18 cellular contexts compared by ENCODE assay signal in genomic region chr11:35102267-35102666, GRCh38. TPM values are rescaled to one million over a fixed set of nuclear protein-coding genes. Genes with fewer than 3 reads are reported as not detected.
DNase-seq lines count a peak whose midpoint lies in the region; ATAC-seq and TF ChIP-seq lines count a peak whose summit lies in the region.
"Had no signal": no experiment of that assay in that cellular context is flagged by ENCODE, and none has a peak within 500 bp of the region (broad histone marks: within the 10 kb centered on the region; RNA-seq: fewer than 3 reads in every experiment).

No MANE protein-coding gene starts in this region.

- 13 to 15% methylated on average over 2 of the region's 2 CpGs for WGBS in aorta, 2 donors

- no peak for TF ChIP-seq CTCF in Panc1 (IDR thresholded peaks at IDR 0.05)
- no peak for TF ChIP-seq CTCF in coronary artery (IDR thresholded peaks at IDR 0.05)
- TF ChIP-seq CTCF in osteoblast (IDR thresholded peaks at IDR 0.05; ENCODE audit: extremely low read depth, low read depth, low read length), result no peak

- H3K36me3 ChIP-seq in Panc1 (ENCODE audit: control insufficient read depth, insufficient read depth, low read length) (no peaks in the 10 kb centered on the region), osteoblast (ENCODE audit: insufficient read depth, low read length) (no peaks in the 10 kb centered on the region), aorta (ENCODE audit: control insufficient read depth in 1 of 2, insufficient read depth in 2 of 2, low read length in 1 of 2) (no peaks in the 10 kb centered on the region)
- H3K36me3 ChIP-seq: BE2C, SJCRH30 had no signal

- H3K27me3 ChIP-seq in Panc1 (ENCODE audit: control insufficient read depth, insufficient read depth, low read length) (no peaks in the 10 kb centered on the region), osteoblast (ENCODE audit: insufficient read depth, low read length) (no peaks in the 10 kb centered on the region), aorta (ENCODE audit: control insufficient read depth in 1 of 2, insufficient read depth in 2 of 2, low read length in 1 of 2) (no peaks in the 10 kb centered on the region)
- H3K27me3 ChIP-seq: BE2C, SJCRH30 had no signal

- ATAC-seq in Panc1 (no peak), aorta (ENCODE audit: low FRiP score) (no peak), HG03460 (IDR thresholded peaks at IDR 0.05; ENCODE audit: unreplicated experiment) (no peak)
- ATAC-seq: A549 had no signal

- intact Hi-C loops in Panc1 (cut with micrococcal nuclease; ENCODE audit: unreplicated experiment) (no loop called here), aorta (cut with DNase I) (loop anchor here (5.0 kb wide), 3 partner anchors 35 to 265 kb away; partner anchors contain the start of gene CD44 (in 1 of the 2))

- in situ Hi-C loops in Panc1 (cut with HindIII; ENCODE audit: low pct_unique_long_range_greater_than_20kb, low sequenced_read_pairs), result no loop called here

- H2AFZ ChIP-seq in osteoblast (ENCODE audit: low read length), result no peak overlapping the region

- H3K9me3 ChIP-seq in Panc1 (ENCODE audit: control insufficient read depth, insufficient read depth, low read depth, low read length) (no peaks in the 10 kb centered on the region), osteoblast (ENCODE audit: low read depth, low read length) (no peaks in the 10 kb centered on the region), aorta (ENCODE audit: control insufficient read depth, low read length) (no peaks in the 10 kb centered on the region)
- H3K9me3 ChIP-seq: A549, BE2C, SJCRH30 had no signal

- DNase-seq in Panc1 (ENCODE audit: low read depth, low spot score) (no peak), coronary artery (ENCODE audit: low spot score) (no peak), osteoblast (ENCODE audit: insufficient read length, low spot score, missing footprints) (no peak), aorta (no peak), NCI-H526 treated with DMSO at 0.1 percent for 48 hours (lab: John Stamatoyannopoulos, UW) (no peak)
- no peak for DNase-seq in activated effector memory CD4-positive, alpha-beta T cell treated with Interleukin-2 at 50 U/mL for 16 hours
- DNase-seq: BE2C, EL, GF-D8, KBM-7, NCI-H1092, NCI-H1436, NCI-H1930, NCI-H226, NCI-H510A treated with DMSO at 0.1 percent for 48 hours, SJCRH30 had no signal

- no peak overlapping the region for H3K4me3 ChIP-seq in Panc1 (ENCODE audit: low read depth in 2 of 2, low read length in 2 of 2)
- H3K4me3 ChIP-seq in coronary artery, result no peak overlapping the region
- H3K4me3 ChIP-seq in osteoblast (ENCODE audit: insufficient read depth, low read length), result no peak overlapping the region
- no peak overlapping the region for H3K4me3 ChIP-seq in aorta (ENCODE audit: low read length in 2 of 2)
- H3K4me3 ChIP-seq: A549, SJCRH30 had no signal

- no peaks in the 10 kb centered on the region for H4K20me1 ChIP-seq in osteoblast (ENCODE audit: insufficient read depth, low read length)

- H3K27ac ChIP-seq in Panc1 (ENCODE audit: low read length), result peak overlapping the region; percentile 88; the same call in 1 of the 2 replicates
- H3K27ac ChIP-seq in coronary artery, result peak overlapping the region; percentile 8 to 46
- peak overlapping the region; percentile 98 for H3K27ac ChIP-seq in osteoblast (ENCODE audit: low read depth, low read length)
- H3K27ac ChIP-seq in aorta (ENCODE audit: low read depth in 1 of 2, low read length in 2 of 2), result peak overlapping the region; percentile 61 to 85
- H3K27ac ChIP-seq: A549, SJCRH30 had no signal

- H3K4me2 ChIP-seq in osteoblast (ENCODE audit: insufficient read depth, low read length), result no peak overlapping the region
- H3K4me2 ChIP-seq: A549 had no signal

- BruUV-seq in Panc1 (replicated peaks; lab: Mats Ljungman, UMichigan), result no TSS peak

- CTCF ChIA-PET in Panc1 (lab: Charles Lee), result no interaction called here

- H3K79me2 ChIP-seq in osteoblast (ENCODE audit: insufficient read depth, low read length), result no peaks in the 10 kb centered on the region

- H3K4me1 ChIP-seq in Panc1 (ENCODE audit: control insufficient read depth, insufficient read depth, low read length) (peaks cover 27% of the 10 kb centered on the region), osteoblast (ENCODE audit: insufficient read depth, low read length) (peaks cover 42% of the 10 kb centered on the region), aorta (ENCODE audit: control insufficient read depth in 1 of 2, insufficient read depth in 2 of 2, low read length in 2 of 2) (peaks cover 10 to 14% of the 10 kb centered on the region in 2 donors)
- H3K4me1 ChIP-seq: BE2C had no signal

- POLR2A ChIA-PET in Panc1 (lab: Charles Lee), result interaction anchor here (1.1 kb wide), 1 partner anchor 38 kb away, joined by 3 read pairs; no protein-coding TSS in a partner anchor

RNA-seq across cellular contexts. Expression of gene CD44, which starts 36.7 kb away (rescaled TPM):
- total RNA-seq in Panc1 (2021; ENCODE audit: unreplicated experiment), result 1,819 TPM
- polyA plus RNA-seq in Panc1 (2012; ENCODE audit: insufficient read length), result 1,270 TPM
- total RNA-seq in osteoblast, result 238 and 268 TPM in 2 replicates
- 100 to 1,000 TPM; 321 to 462 TPM for total RNA-seq in aorta
- polyA plus RNA-seq in aorta, result 100 to 1,000 TPM in 1 of 2 donors, 10 to 100 TPM in 1; 70.0 to 113 TPM

Comparison
In these comparisons a context has a peak if more than half of its experiments do, and no peak if none do; other contexts are left out.
1. H3K27ac ChIP-seq: peak in every context shown above with its lines; median percentile 98 in osteoblast; 88 in Panc1; 73 in aorta; 27 in coronary artery.